In the genomic region with DNA sequence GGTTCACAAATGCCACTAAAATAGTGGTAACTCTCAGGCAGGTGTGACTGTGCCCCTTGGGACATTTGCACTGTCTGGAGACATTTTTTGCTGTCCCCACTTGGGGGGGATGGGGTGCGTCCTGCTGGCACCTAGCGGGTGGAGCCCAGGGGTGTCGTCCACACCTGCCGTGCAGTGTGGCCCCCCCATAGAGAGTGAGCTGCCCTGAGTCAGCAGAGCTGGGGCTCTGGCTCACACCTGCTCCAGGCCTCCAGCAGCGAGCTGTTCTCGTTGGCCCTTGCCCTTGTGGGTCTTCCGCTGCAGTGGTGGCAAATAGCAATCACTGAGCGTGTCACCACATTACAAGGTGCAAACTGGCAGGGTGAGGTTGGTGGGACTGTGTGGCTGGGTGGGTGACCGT, we compare ENCODE assay signal across 1 cellular context.
TF ChIP-seq lines count a peak whose summit lies in the region.

No MANE protein-coding gene starts in this region.

TF ChIP-seq in IMR-90, 13 proteins besides CTCF, POLR2A, EP300 and RAD21 (continued from another document):
- no peak for TF ChIP-seq BHLHE40 (IDR thresholded peaks at IDR 0.05; ENCODE audit: low read depth, low read length)
- TF ChIP-seq, protein P1, sequence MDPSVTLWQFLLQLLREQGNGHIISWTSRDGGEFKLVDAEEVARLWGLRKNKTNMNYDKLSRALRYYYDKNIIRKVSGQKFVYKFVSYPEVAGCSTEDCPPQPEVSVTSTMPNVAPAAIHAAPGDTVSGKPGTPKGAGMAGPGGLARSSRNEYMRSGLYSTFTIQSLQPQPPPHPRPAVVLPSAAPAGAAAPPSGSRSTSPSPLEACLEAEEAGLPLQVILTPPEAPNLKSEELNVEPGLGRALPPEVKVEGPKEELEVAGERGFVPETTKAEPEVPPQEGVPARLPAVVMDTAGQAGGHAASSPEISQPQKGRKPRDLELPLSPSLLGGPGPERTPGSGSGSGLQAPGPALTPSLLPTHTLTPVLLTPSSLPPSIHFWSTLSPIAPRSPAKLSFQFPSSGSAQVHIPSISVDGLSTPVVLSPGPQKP (IDR thresholded peaks at IDR 0.05; ENCODE audit: borderline replicate concordance, low read depth, low read length): no peak
- no peak for TF ChIP-seq CEBPB (IDR thresholded peaks at IDR 0.05; ENCODE audit: low read depth, low read length)
- no peak for TF ChIP-seq MAFK (IDR thresholded peaks at IDR 0.05; ENCODE audit: low read depth, low read length)
- TF ChIP-seq MXI1 (IDR thresholded peaks at IDR 0.05; ENCODE audit: borderline replicate concordance, low read depth, low read length): no peak
